Comparison of ENCODE assay signal across 17 cellular contexts in genomic region chr22:37508431-37508963, GRCh38. TPM values are rescaled to one million over a fixed set of nuclear protein-coding genes. Genes with fewer than 3 reads are reported as not detected.
A peak's percentile ranks its signal among the peaks of the same experiment; 100 is the strongest.
DNase-seq lines count a peak whose midpoint lies in the region; ATAC-seq and TF ChIP-seq lines count a peak whose summit lies in the region.
"Had no signal": no experiment of that assay in that cellular context is flagged by ENCODE, and none has a peak within 500 bp of the region (broad histone marks: within the 10 kb centered on the region; RNA-seq: fewer than 3 reads in every experiment).

No MANE protein-coding gene starts in this region.

- H3K27ac Mint-ChIP-seq in dendritic cell treated with granulocyte-macrophage colony-stimulating factor and Interleukin-4, amounts not matched to agents 40 ng/mL and 50 ng/mL, for 4 days = peak overlapping the region; percentile 55
- H3K27ac Mint-ChIP-seq: stimulated activated memory B cell treated with anti-CD40 and anti-IgM and Interleukin-4, amounts not matched to agents 10 μg/mL and 1 μg/mL and 100 μg/mL, for 72 hours had no signal

- H3K9me3 ChIP-seq in PC-9 (ENCODE audit: insufficient read depth, low read depth) (no peaks in the 10 kb centered on the region), skeletal muscle satellite cell (replicated peaks; ENCODE audit: low read length) (no peaks in the 10 kb centered on the region)
- H3K9me3 ChIP-seq: BLaER1 had no signal

- H3K36me3 Mint-ChIP-seq in dendritic cell treated with granulocyte-macrophage colony-stimulating factor and Interleukin-4, amounts not matched to agents 40 ng/mL and 50 ng/mL, for 4 days (ENCODE audit: low read depth) = no peaks in the 10 kb centered on the region
- H3K36me3 Mint-ChIP-seq: stimulated activated memory B cell treated with anti-CD40 and anti-IgM and Interleukin-4, amounts not matched to agents 10 μg/mL and 1 μg/mL and 100 μg/mL, for 72 hours had no signal

- H3K27ac ChIP-seq in PC-9 (peak overlapping the region; percentile 74), coronary artery (peak overlapping the region in 1 of 2 donors; percentile 56), dorsolateral prefrontal cortex (no peak overlapping the region)
- H3K27ac ChIP-seq: BLaER1 had no signal

- H2AFZ ChIP-seq in PC-9 = no peak overlapping the region

- no TSS peak for BruUV-seq in PC-9 (replicated peaks; lab: Mats Ljungman, UMichigan)

- no peaks in the 10 kb centered on the region for H3K9me2 ChIP-seq in PC-9 (ENCODE audit: insufficient read depth)

- H3K4me3 Mint-ChIP-seq in dendritic cell treated with granulocyte-macrophage colony-stimulating factor and Interleukin-4, amounts not matched to agents 40 ng/mL and 50 ng/mL, for 4 days = no peak overlapping the region
- H3K4me3 Mint-ChIP-seq: stimulated activated memory B cell treated with anti-CD40 and anti-IgM and Interleukin-4, amounts not matched to agents 10 μg/mL and 1 μg/mL and 100 μg/mL, for 72 hours had no signal

- no peaks in the 10 kb centered on the region for H4K20me1 ChIP-seq in PC-9 (ENCODE audit: insufficient read depth)
- H4K20me1 ChIP-seq: BLaER1 had no signal

- TF ChIP-seq CTCF in PC-9 (conservative IDR thresholded peaks at IDR 0.05) (peak; percentile 37; the same call in 1 of the 2 replicates), coronary artery (IDR thresholded peaks at IDR 0.05) (no peak), dorsolateral prefrontal cortex (IDR thresholded peaks at IDR 0.05 in 54 of 56, conservative IDR thresholded peaks at IDR 0.05 in 2 of 56; ENCODE audit: low read depth in 1 of 56, partially characterized antibody in 56 of 56) (no peak)

- H3F3A ChIP-seq in PC-9 (ENCODE audit: insufficient read depth, low read depth) = peaks cover 63% of the 10 kb centered on the region

- DNase-seq in PC-9 (peak; percentile 59 to 90), left kidney (ENCODE audit: low read depth, low spot score) (peak; percentile 59), coronary artery (ENCODE audit: low spot score) (no peak), dorsolateral prefrontal cortex (no peak), NK-92 (lab: John Stamatoyannopoulos, UW; ENCODE audit: unreplicated experiment) (no peak)
- DNase-seq: activated CD4-positive, alpha-beta T cell treated with anti-CD3 and anti-CD28 coated beads for 48 hours; anterior cingulate cortex; mesendoderm; MM.1S; stimulated activated CD4-positive, alpha-beta T cell treated with anti-CD3 and anti-CD28 coated beads, Interleukin-4, amount 100 ng/mL, for 1 hour had no signal

- intact Hi-C loops in PC-9 (cut with micrococcal nuclease; ENCODE audit: unreplicated experiment) = loop anchor here (1.0 kb wide), 1 partner anchor 30 kb away; no protein-coding TSS in a partner anchor
- intact Hi-C loops in dendritic cell treated with granulocyte-macrophage colony-stimulating factor and Interleukin-4, amounts not matched to agents 40 ng/mL and 50 ng/mL, for 4 days (cut with micrococcal nuclease) = no loop called here
- intact Hi-C loops in dorsolateral prefrontal cortex (cut with DNase I) = no loop called here

- POLR2A ChIA-PET in PC-9 (lab: Charles Lee; ENCODE audit: unreplicated experiment) = interaction anchor here (0.5 to 1.0 kb wide), 4 partner anchors 33 to 830 kb away, joined by 3 to 7 read pairs (median 4); no protein-coding TSS in a partner anchor

- peak overlapping the region; percentile 3; the same call in 1 of the 2 replicates for H3K4me3 ChIP-seq in PC-9
- H3K4me3 ChIP-seq in skeletal muscle satellite cell (ENCODE audit: low read length) = no peak overlapping the region
- no peak overlapping the region for H3K4me3 ChIP-seq in coronary artery
- H3K4me3 ChIP-seq in dorsolateral prefrontal cortex = no peak overlapping the region
- H3K4me3 ChIP-seq: BLaER1 had no signal

- no peaks in the 10 kb centered on the region for H3K9me3 Mint-ChIP-seq in dendritic cell treated with granulocyte-macrophage colony-stimulating factor and Interleukin-4, amounts not matched to agents 40 ng/mL and 50 ng/mL, for 4 days
- H3K9me3 Mint-ChIP-seq: stimulated activated memory B cell treated with anti-CD40 and anti-IgM and Interleukin-4, amounts not matched to agents 10 μg/mL and 1 μg/mL and 100 μg/mL, for 72 hours had no signal

- CTCF ChIA-PET in PC-9 (lab: Charles Lee) = interaction anchor here (0.6 to 1.9 kb wide), 12 partner anchors 15 to 355 kb away, joined by 3 to 11 read pairs (median 4); partner anchors contain the start of gene GCAT

- no peak overlapping the region for H3K9ac ChIP-seq in skeletal muscle satellite cell (ENCODE audit: low read depth, low read length)
- H3K9ac ChIP-seq: BLaER1 had no signal

- H3K4me1 Mint-ChIP-seq in dendritic cell treated with granulocyte-macrophage colony-stimulating factor and Interleukin-4, amounts not matched to agents 40 ng/mL and 50 ng/mL, for 4 days (ENCODE audit: low read depth) = peaks cover 25% of the 10 kb centered on the region

- H3K4me2 ChIP-seq in PC-9 (peak overlapping the region; percentile 72), skeletal muscle satellite cell (ENCODE audit: low read length) (peak overlapping the region; percentile 7)
- H3K4me2 ChIP-seq: BLaER1 had no signal

- H3K27me3 ChIP-seq in PC-9 (ENCODE audit: insufficient read depth, low read depth) = no peaks in the 10 kb centered on the region
- no peaks in the 10 kb centered on the region for H3K27me3 ChIP-seq in skeletal muscle satellite cell (ENCODE audit: control insufficient read depth, insufficient read depth, low read length)
- no peaks in the 10 kb centered on the region for H3K27me3 ChIP-seq in dorsolateral prefrontal cortex

- H3K36me3 ChIP-seq in PC-9 (ENCODE audit: low read depth) (peaks cover 23% of the 10 kb centered on the region), skeletal muscle satellite cell (ENCODE audit: insufficient read depth, low read length) (peaks cover 38% of the 10 kb centered on the region)
- H3K36me3 ChIP-seq: BLaER1 had no signal

- ATAC-seq in HG03565 (IDR thresholded peaks at IDR 0.05; ENCODE audit: unreplicated experiment) = no peak
- ATAC-seq: stimulated activated memory B cell treated with anti-CD40 and anti-IgM and Interleukin-4, amounts not matched to agents 10 μg/mL and 1 μg/mL and 100 μg/mL, for 72 hours had no signal

- peaks cover 39% of the 10 kb centered on the region for H3K27me3 Mint-ChIP-seq in dendritic cell treated with granulocyte-macrophage colony-stimulating factor and Interleukin-4, amounts not matched to agents 40 ng/mL and 50 ng/mL, for 4 days

- H3K4me1 ChIP-seq in PC-9 (replicated peaks; ENCODE audit: insufficient read depth) = peaks cover 61% of the 10 kb centered on the region
- H3K4me1 ChIP-seq in skeletal muscle satellite cell (ENCODE audit: control insufficient read depth, insufficient read depth, low read length) = peaks cover 30% of the 10 kb centered on the region

- peaks cover 30% of the 10 kb centered on the region for H3K79me2 ChIP-seq in PC-9 (ENCODE audit: low read depth)

RNA-seq across cellular contexts. Expression of gene CARD10, which starts 10.7 kb away (rescaled TPM):
- total RNA-seq in PC-9 (2021) (63.9 and 76.7 TPM in 2 replicates), dorsolateral prefrontal cortex (1 to 10 TPM; 1.0 to 7.3 (median 2.8) TPM)
- 24.8 and 28.6 TPM in 2 replicates for total RNA-seq in skeletal muscle satellite cell (2012; rRNA removed)
- total RNA-seq: T-helper 1 cell treated with Interleukin-12 subunit alpha and Interleukin-12 subunit beta and Interleukin-4 antibody, amounts not matched to agents 30 ng/mL and 1 ng/mL, for 36 hours had no signal

RNA-seq across cellular contexts. Expression of gene MFNG, which starts 22.3 kb away (rescaled TPM):
- total RNA-seq in PC-9 (2021) (26.0 and 28.1 TPM in 2 replicates), dorsolateral prefrontal cortex (10 to 100 TPM in 24 of 120 experiments, 1 to 10 TPM in 96; 1.9 to 15.8 (median 7.0) TPM)
- total RNA-seq in skeletal muscle satellite cell (2012; rRNA removed) = 0.44 TPM in 1 of 2 replicates, not detected in the other

RNA-seq across cellular contexts. Expression of gene CDC42EP1, which starts 51.8 kb away (rescaled TPM):
- 94.0 and 110 TPM in 2 replicates for total RNA-seq in PC-9 (2021)
- total RNA-seq in skeletal muscle satellite cell (2012; rRNA removed) = 23.8 and 28.0 TPM in 2 replicates
- total RNA-seq in dorsolateral prefrontal cortex = 100 to 1,000 TPM in 9 of 120 experiments, 10 to 100 TPM in 111; 12.4 to 203 (median 48.3) TPM
- total RNA-seq: OCI-LY7 had no signal

Comparison
In these comparisons a context has a peak if more than half of its experiments do, and no peak if none do; other contexts are left out.
1. DNase-seq: peak in PC-9 (2 of 2) and left kidney (single experiment); none in coronary artery (single experiment), dorsolateral prefrontal cortex (0 of 10) and NK-92 (single experiment).